11 cellular contexts compared by ENCODE assay signal in genomic region chr4:83335691-83336090, GRCh38. TPM values are rescaled to one million over a fixed set of nuclear protein-coding genes. Genes with fewer than 3 reads are reported as not detected.
DNase-seq lines count a peak whose midpoint lies in the region; ATAC-seq and TF ChIP-seq lines count a peak whose summit lies in the region.
"Had no signal": no experiment of that assay in that cellular context is flagged by ENCODE, and none has a peak within 500 bp of the region (broad histone marks: within the 10 kb centered on the region; RNA-seq: fewer than 3 reads in every experiment).

No MANE protein-coding gene starts in this region.

- H3K27me3 ChIP-seq in heart right ventricle (peaks cover 0 to 52% (median 31%) of the 10 kb centered on the region in 7 donors), thoracic aorta (replicated peaks; ENCODE audit: insufficient read depth) (no peaks in the 10 kb centered on the region), prostate gland (replicated peaks; ENCODE audit: insufficient read depth) (no peaks in the 10 kb centered on the region)

- H3K4me3 ChIP-seq in heart right ventricle (no peak overlapping the region), thoracic aorta (peak overlapping the region; percentile 85), prostate gland (no peak overlapping the region)

- WGBS in heart right ventricle, 2 donors, result 37 to 42% methylated on average over 7 of the region's 7 CpGs
- 38% methylated on average over 7 of the region's 7 CpGs for WGBS in prostate gland

- TF ChIP-seq CTCF in heart right ventricle (IDR thresholded peaks at IDR 0.05), result no peak
- no peak for TF ChIP-seq CTCF in thoracic aorta (IDR thresholded peaks at IDR 0.05)
- no peak for TF ChIP-seq CTCF in prostate gland (IDR thresholded peaks at IDR 0.05)

- peaks cover 0 to 32% (median 12%) of the 10 kb centered on the region in 9 donors for H3K4me1 ChIP-seq in heart right ventricle
- peaks cover 6 to 7% of the 10 kb centered on the region in 2 donors for H3K4me1 ChIP-seq in thoracic aorta (ENCODE audit: control insufficient read depth in 1 of 2, low read depth in 2 of 2)
- no peaks in the 10 kb centered on the region for H3K4me1 ChIP-seq in prostate gland (replicated peaks)

- TF ChIP-seq POLR2A in prostate gland (IDR thresholded peaks at IDR 0.05), result no peak

- no peak for DNase-seq in Right ventricle myocardium superior
- DNase-seq in heart right ventricle, result no peak
- peak; percentile 16 for DNase-seq in fibroblast of peridontal ligament (ENCODE audit: extremely low read depth)
- no peak for DNase-seq in thoracic aorta (ENCODE audit: low spot score)
- DNase-seq in prostate gland (ENCODE audit: low spot score), result no peak
- no peak for DNase-seq in UCSD-AML1 (lab: John Stamatoyannopoulos, UW; ENCODE audit: unreplicated experiment)
- DNase-seq: activated CD4-positive, alpha-beta T cell treated with anti-CD3 and anti-CD28 coated beads, Interleukin-2, amount 50 U/mL, for 4 hours; NCI-H510A; stimulated activated CD4-positive, alpha-beta T cell treated with anti-CD3 and anti-CD28 coated beads, Interleukin-4, amount 100 ng/mL, for 1 hour had no signal

- H3K36me3 ChIP-seq in heart right ventricle (no peaks in the 10 kb centered on the region), thoracic aorta (no peaks in the 10 kb centered on the region), prostate gland (no peaks in the 10 kb centered on the region)

- H3K27ac ChIP-seq in heart right ventricle (no peak overlapping the region), thoracic aorta (no peak overlapping the region), prostate gland (no peak overlapping the region)

- peak; percentile 36 for ATAC-seq in Right ventricle myocardium superior (ENCODE audit: poor library complexity)
- no peak for ATAC-seq in heart right ventricle
- peak; percentile 8 for ATAC-seq in SK-N-SH treated with all-trans-retinoic acid at 6 μM for 48 hours
- ATAC-seq in thoracic aorta (ENCODE audit: insufficient number of reproducible peaks, low FRiP score, low read depth), result no peak
- no peak for ATAC-seq in HG02852 (IDR thresholded peaks at IDR 0.05; ENCODE audit: unreplicated experiment)

- intact Hi-C loops in Right ventricle myocardium superior (cut with DNase I), result no loop called here
- intact Hi-C loops in heart right ventricle (cut with DNase I), result no loop called here
- intact Hi-C loops in prostate gland (cut with DNase I), result no loop called here

- H3K9me3 ChIP-seq in heart right ventricle (peaks cover 0 to 24% (median 10%) of the 10 kb centered on the region in 11 donors), thoracic aorta (no peaks in the 10 kb centered on the region), prostate gland (no peaks in the 10 kb centered on the region)

TF ChIP-seq in SK-N-SH treated with all-trans-retinoic acid at 6 μM for 48 hours, 23 proteins besides CTCF, POLR2A, EP300 and RAD21 (continues in another document):
- TF ChIP-seq OSR1 (CRISPR knock-in tag; IDR thresholded peaks at IDR 0.05) (no peak), SNAI2 (CRISPR knock-in tag; IDR thresholded peaks at IDR 0.05) (no peak), BACH2 (CRISPR knock-in tag; IDR thresholded peaks at IDR 0.05; ENCODE audit: borderline replicate concordance) (no peak), ZNF565 (CRISPR knock-in tag; conservative IDR thresholded peaks at IDR 0.05; ENCODE audit: low read depth) (no peak), TSHZ2 (CRISPR knock-in tag; IDR thresholded peaks at IDR 0.05) (no peak), ARNTL (CRISPR knock-in tag; IDR thresholded peaks at IDR 0.05; ENCODE audit: borderline replicate concordance, low read depth) (no peak), ESRRG (CRISPR knock-in tag; IDR thresholded peaks at IDR 0.05) (no peak), RARB (CRISPR knock-in tag; IDR thresholded peaks at IDR 0.05) (no peak), CREB5 (CRISPR knock-in tag; IDR thresholded peaks at IDR 0.05; ENCODE audit: low read depth) (no peak), PATZ1 (CRISPR knock-in tag; IDR thresholded peaks at IDR 0.05; ENCODE audit: borderline replicate concordance) (no peak), POU6F1 (CRISPR knock-in tag; IDR thresholded peaks at IDR 0.05; ENCODE audit: borderline replicate concordance, low read depth) (no peak), TCF4 (CRISPR knock-in tag; IDR thresholded peaks at IDR 0.05; ENCODE audit: borderline replicate concordance) (no peak), GLIS3 (CRISPR knock-in tag; IDR thresholded peaks at IDR 0.05) (no peak), ZFP3 (CRISPR knock-in tag; IDR thresholded peaks at IDR 0.05) (no peak), ISL1 (CRISPR knock-in tag; IDR thresholded peaks at IDR 0.05) (no peak)

RNA-seq across cellular contexts. Expression of gene HPSE, which starts 1.0 kb away (rescaled TPM):
- 1.5 TPM for total RNA-seq in Right ventricle myocardium superior
- 1 to 10 TPM in 3 of 10 donors, under 1 TPM in 7; 0.21 to 2.4 (median 0.40) TPM for total RNA-seq in heart right ventricle
- under 1 TPM; 0.15 to 0.32 TPM for polyA plus RNA-seq in heart right ventricle
- total RNA-seq in thoracic aorta, result 1 to 10 TPM; 1.4 to 6.1 TPM
- 1 to 10 TPM in 1 of 2 donors, under 1 TPM in 1; 0.82 to 1.5 TPM for total RNA-seq in prostate gland

RNA-seq across cellular contexts. Expression of gene COQ2, which starts 51.1 kb away (rescaled TPM):
- total RNA-seq in Right ventricle myocardium superior (23.7 TPM), heart right ventricle (10 to 100 TPM; 17.8 to 32.8 (median 26.5) TPM), thoracic aorta (10 to 100 TPM in 1 of 2 donors, 1 to 10 TPM in 1; 3.4 to 10.5 TPM), prostate gland (10 to 100 TPM; 12.8 to 13.1 TPM)
- polyA plus RNA-seq in heart right ventricle, result 10 to 100 TPM; 10.5 to 15.5 TPM

Comparison
In these comparisons a context has a peak if more than half of its experiments do, and no peak if none do; other contexts are left out.
1. ATAC-seq: peak in Right ventricle myocardium superior (single experiment) and SK-N-SH treated with all-trans-retinoic acid at 6 μM for 48 hours (single experiment); none in heart right ventricle (0 of 8), thoracic aorta (single experiment) and HG02852 (single experiment).